1 cellular context compared by ENCODE assay signal in genomic region chr9:91724609-91725505, GRCh38.
TF ChIP-seq lines count a peak whose summit lies in the region.

No MANE protein-coding gene starts in this region.

TF ChIP-seq in K562, 482 proteins besides CTCF, POLR2A, EP300 and RAD21:
- TF ChIP-seq SMC3 (conservative IDR thresholded peaks at IDR 0.05; ENCODE audit: insufficient read depth, low read depth, low read length) (no peak), CTBP1 (IDR thresholded peaks at IDR 0.05; ENCODE audit: borderline replicate concordance) (no peak), NR1H2 (CRISPR knock-in tag; IDR thresholded peaks at IDR 0.05) (no peak), POLR2AphosphoS5 (IDR thresholded peaks at IDR 0.05; ENCODE audit: control insufficient read depth, insufficient read depth, low read depth, low read length) (no peak), CBFB (CRISPR knock-in tag; IDR thresholded peaks at IDR 0.05) (no peak), KDM1A (IDR thresholded peaks at IDR 0.05) (no peak), TCF15 (CRISPR knock-in tag; IDR thresholded peaks at IDR 0.05) (no peak), POLR2G (IDR thresholded peaks at IDR 0.05; ENCODE audit: low read depth, low read length) (peak; percentile 9; the same call in 1 of the 2 replicates)
- TF ChIP-seq, protein P1, sequence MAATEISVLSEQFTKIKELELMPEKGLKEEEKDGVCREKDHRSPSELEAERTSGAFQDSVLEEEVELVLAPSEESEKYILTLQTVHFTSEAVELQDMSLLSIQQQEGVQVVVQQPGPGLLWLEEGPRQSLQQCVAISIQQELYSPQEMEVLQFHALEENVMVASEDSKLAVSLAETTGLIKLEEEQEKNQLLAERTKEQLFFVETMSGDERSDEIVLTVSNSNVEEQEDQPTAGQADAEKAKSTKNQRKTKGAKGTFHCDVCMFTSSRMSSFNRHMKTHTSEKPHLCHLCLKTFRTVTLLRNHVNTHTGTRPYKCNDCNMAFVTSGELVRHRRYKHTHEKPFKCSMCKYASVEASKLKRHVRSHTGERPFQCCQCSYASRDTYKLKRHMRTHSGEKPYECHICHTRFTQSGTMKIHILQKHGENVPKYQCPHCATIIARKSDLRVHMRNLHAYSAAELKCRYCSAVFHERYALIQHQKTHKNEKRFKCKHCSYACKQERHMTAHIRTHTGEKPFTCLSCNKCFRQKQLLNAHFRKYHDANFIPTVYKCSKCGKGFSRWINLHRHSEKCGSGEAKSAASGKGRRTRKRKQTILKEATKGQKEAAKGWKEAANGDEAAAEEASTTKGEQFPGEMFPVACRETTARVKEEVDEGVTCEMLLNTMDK (IDR thresholded peaks at IDR 0.05; ENCODE audit: borderline replicate concordance, insufficient read depth, low read depth, low read length, poor library complexity, severe bottlenecking): no peak
